Comparison of ENCODE assay signal across 11 cellular contexts in the genomic region with DNA sequence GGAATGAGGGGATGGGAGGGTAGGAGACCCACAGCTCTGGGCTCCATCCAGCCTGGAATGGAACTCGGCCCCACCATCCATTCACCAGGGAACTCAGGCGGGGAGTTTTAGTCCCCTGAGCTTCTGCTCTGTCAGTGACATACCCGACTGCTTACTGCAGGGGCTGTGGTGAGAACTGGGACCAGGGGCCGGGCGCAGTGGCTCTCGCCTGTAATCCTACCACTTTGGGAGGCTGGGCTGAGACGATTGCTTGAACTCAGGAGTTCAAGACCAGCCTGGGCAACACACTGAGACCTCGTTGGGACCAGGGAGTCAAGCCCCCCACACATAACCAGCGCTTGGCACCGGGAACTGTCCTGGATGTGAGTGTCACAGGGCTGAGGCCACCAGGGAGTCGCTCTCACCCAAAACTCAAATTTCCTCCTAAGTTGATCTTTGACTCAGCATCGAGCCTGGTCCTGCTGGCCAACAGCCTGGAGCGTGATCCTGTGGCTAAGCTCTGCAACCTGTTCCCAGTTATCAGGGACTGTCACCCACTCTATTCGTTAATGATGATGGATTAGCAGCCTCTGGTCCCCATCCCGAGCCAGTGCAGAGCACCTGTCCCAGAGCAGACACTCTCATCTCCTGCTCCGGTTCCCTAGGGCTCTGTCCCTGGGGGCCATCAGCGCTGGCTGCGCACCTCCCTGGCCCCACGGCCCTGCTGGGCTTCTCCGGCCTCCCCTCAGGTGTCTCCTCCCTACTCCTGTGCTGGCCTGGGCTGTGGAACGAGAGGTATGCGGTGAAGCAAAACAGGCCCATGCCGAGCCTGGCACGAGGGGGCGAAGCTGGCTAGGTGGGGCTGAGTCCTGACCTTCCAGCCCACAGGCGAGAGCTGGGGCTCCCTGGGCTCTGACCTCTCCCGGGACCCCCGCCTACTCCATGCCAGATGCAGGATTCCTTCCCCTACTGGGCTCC. TPM values are rescaled to one million over a fixed set of nuclear protein-coding genes. Genes with fewer than 3 reads are reported as not detected.
A peak's percentile ranks its signal among the peaks of the same experiment; 100 is the strongest.
DNase-seq lines count a peak whose midpoint lies in the region; ATAC-seq, FAIRE-seq and TF ChIP-seq lines count a peak whose summit lies in the region.
"Had no signal": no experiment of that assay in that cellular context is flagged by ENCODE, and none has a peak within 500 bp of the region (broad histone marks: within the 10 kb centered on the region; RNA-seq: fewer than 3 reads in every experiment).

No MANE protein-coding gene starts in this region.

- intact Hi-C loops in colonic mucosa (cut with DNase I): no loop called here
- intact Hi-C loops in right lobe of liver (cut with DNase I): no loop called here

- no peak for TF ChIP-seq POLR2A in right lobe of liver (IDR thresholded peaks at IDR 0.05)
- TF ChIP-seq POLR2A in H54 (IDR thresholded peaks at IDR 0.05; ENCODE audit: low read depth, low read length): no peak

- H3K4me1 Mint-ChIP-seq in stimulated activated effector memory CD8-positive, alpha-beta T cell treated with anti-CD3 and anti-CD28 coated beads, Interleukin-12 subunit alpha, Interleukin-12 subunit beta, amount 100 ng/mL, for 72 hours: peaks cover 13% of the 10 kb centered on the region

- H3K27me3 ChIP-seq in H7 (ENCODE audit: control insufficient read depth, insufficient read depth, low read length) (no peaks in the 10 kb centered on the region), colonic mucosa (no peaks in the 10 kb centered on the region), right lobe of liver (no peaks in the 10 kb centered on the region)

- peak overlapping the region; percentile 52 for H3K27ac ChIP-seq in colonic mucosa
- peak overlapping the region; percentile 79 to 97 (median 81) for H3K27ac ChIP-seq in right lobe of liver

- H3K4me3 ChIP-seq in H7 (ENCODE audit: insufficient read depth, low read depth, low read length): no peak overlapping the region
- H3K4me3 ChIP-seq in colonic mucosa: no peak overlapping the region
- no peak overlapping the region for H3K4me3 ChIP-seq in right lobe of liver

- no peak for FAIRE-seq in H54 (lab: Jason Lieb, UNC)

- ATAC-seq in right lobe of liver: peak; percentile 46 to 68 (median 60)
- no peak for ATAC-seq in stimulated activated effector memory CD8-positive, alpha-beta T cell treated with anti-CD3 and anti-CD28 coated beads, Interleukin-12 subunit alpha, Interleukin-12 subunit beta, amount 100 ng/mL, for 72 hours
- no peak for ATAC-seq in GM18519 (IDR thresholded peaks at IDR 0.05; ENCODE audit: low FRiP score, unreplicated experiment)
- no peak for ATAC-seq in HG03108 (IDR thresholded peaks at IDR 0.05; ENCODE audit: unreplicated experiment)
- ATAC-seq: natural killer cell had no signal

- no peak for TF ChIP-seq CTCF in colonic mucosa (IDR thresholded peaks at IDR 0.05)
- TF ChIP-seq CTCF in right lobe of liver (IDR thresholded peaks at IDR 0.05): no peak
- TF ChIP-seq CTCF in GM10266 (IDR thresholded peaks at IDR 0.05; ENCODE audit: control insufficient read depth, insufficient read depth, low read depth, missing control alignments): no peak

- DNase-seq in H7 (peak; percentile 65), colonic mucosa (no peak), right lobe of liver (peak in 2 of 3 donors; percentile 60 to 63), GM10266 (ENCODE audit: extremely low spot score) (no peak), H54 (ENCODE audit: insufficient read length, low spot score) (no peak)
- DNase-seq in stimulated activated effector memory CD8-positive, alpha-beta T cell treated with anti-CD3 and anti-CD28 coated beads, Interleukin-12 subunit alpha, Interleukin-12 subunit beta, amount 100 ng/mL, for 72 hours (ENCODE audit: low spot score in 2 of 2): no peak
- DNase-seq: CD4-positive, CD25-positive, alpha-beta regulatory T cell; natural killer cell; NCI-H187 had no signal

- H3K4me3 Mint-ChIP-seq in stimulated activated effector memory CD8-positive, alpha-beta T cell treated with anti-CD3 and anti-CD28 coated beads, Interleukin-12 subunit alpha, Interleukin-12 subunit beta, amount 100 ng/mL, for 72 hours: no peak overlapping the region
- H3K4me3 Mint-ChIP-seq: natural killer cell had no signal

- H3K9me3 ChIP-seq in colonic mucosa (no peaks in the 10 kb centered on the region), right lobe of liver (no peaks in the 10 kb centered on the region)

- no peaks in the 10 kb centered on the region for H3K9me3 Mint-ChIP-seq in stimulated activated effector memory CD8-positive, alpha-beta T cell treated with anti-CD3 and anti-CD28 coated beads, Interleukin-12 subunit alpha, Interleukin-12 subunit beta, amount 100 ng/mL, for 72 hours
- H3K9me3 Mint-ChIP-seq: CD4-positive, CD25-positive, alpha-beta regulatory T cell; natural killer cell had no signal

- WGBS in right lobe of liver (ENCODE audit: insufficient coverage, low coverage, low lambda C conversion rate, missing lambda C conversion rate): 42% methylated on average over 6 of the region's 28 CpGs

- H3K36me3 Mint-ChIP-seq in stimulated activated effector memory CD8-positive, alpha-beta T cell treated with anti-CD3 and anti-CD28 coated beads, Interleukin-12 subunit alpha, Interleukin-12 subunit beta, amount 100 ng/mL, for 72 hours: peaks cover 45% of the 10 kb centered on the region
- H3K36me3 Mint-ChIP-seq: natural killer cell had no signal

- H3K4me1 ChIP-seq in colonic mucosa (peaks cover 2% of the 10 kb centered on the region), right lobe of liver (peaks cover 0 to 27% (median 12%) of the 10 kb centered on the region in 4 donors)

- H3K36me3 ChIP-seq in H7 (replicated peaks; ENCODE audit: control insufficient read depth, insufficient read depth, low read length) (peaks cover 3% of the 10 kb centered on the region; the same call in 1 of the 2 replicates), colonic mucosa (no peaks in the 10 kb centered on the region), right lobe of liver (peaks cover 0 to 17% (median 6%) of the 10 kb centered on the region in 4 donors)

- peak overlapping the region; percentile 56 to 90 for H3K9ac ChIP-seq in colonic mucosa (ENCODE audit: low read depth in 2 of 2, low read length in 2 of 2)

- H3K27ac Mint-ChIP-seq in stimulated activated effector memory CD8-positive, alpha-beta T cell treated with anti-CD3 and anti-CD28 coated beads, Interleukin-12 subunit alpha, Interleukin-12 subunit beta, amount 100 ng/mL, for 72 hours: peak overlapping the region; percentile 52
- H3K27ac Mint-ChIP-seq: natural killer cell had no signal

RNA-seq across cellular contexts. Expression of a gene that starts 0.9 kb away (rescaled TPM):
- total RNA-seq in H7 (2014; rRNA removed; shearing (Covaris generic)): 4.2 and 6.1 TPM in 2 replicates
- total RNA-seq in colonic mucosa (10 to 100 TPM; 32.2 to 49.5 TPM), right lobe of liver (10 to 100 TPM in 2 of 6 experiments, 1 to 10 TPM in 4; 5.9 to 10.8 (median 9.2) TPM)

RNA-seq across cellular contexts. Expression of a gene that starts 6.4 kb away (rescaled TPM):
- 141 and 151 TPM in 2 replicates for total RNA-seq in H7 (2014; rRNA removed; shearing (Covaris generic))
- total RNA-seq in colonic mucosa (100 to 1,000 TPM; 132 to 148 TPM), right lobe of liver (100 to 1,000 TPM; 105 to 228 (median 134) TPM)

RNA-seq across cellular contexts. Expression of a gene that starts 20.5 kb away (rescaled TPM):
- 58.9 and 83.3 TPM in 2 replicates for total RNA-seq in H7 (2014; rRNA removed; shearing (Covaris generic))
- total RNA-seq in colonic mucosa (10 to 100 TPM; 85.7 to 98.1 TPM), right lobe of liver (100 to 1,000 TPM in 4 of 6 experiments, 10 to 100 TPM in 2; 68.3 to 159 (median 111) TPM)

RNA-seq across cellular contexts. Expression of a gene that starts 21.1 kb away (rescaled TPM):
- 41.9 and 48.3 TPM in 2 replicates for total RNA-seq in H7 (2014; rRNA removed; shearing (Covaris generic))
- total RNA-seq in colonic mucosa: 100 to 1,000 TPM in 1 of 2 donors, 10 to 100 TPM in 1; 67.9 to 149 TPM
- total RNA-seq in right lobe of liver: 10 to 100 TPM; 41.7 to 57.5 (median 54.3) TPM

RNA-seq across cellular contexts. Expression of a gene that starts 37.7 kb away (rescaled TPM):
- 0.52 and 1.00 TPM in 2 replicates for total RNA-seq in H7 (2014; rRNA removed; shearing (Covaris generic))
- total RNA-seq in colonic mucosa (10 to 100 TPM; 33.2 to 47.7 TPM), right lobe of liver (10 to 100 TPM in 5 of 6 experiments, 1 to 10 TPM in 1; 8.4 to 28.6 (median 15.7) TPM)
- total RNA-seq: CD4-positive, CD25-positive, alpha-beta regulatory T cell; natural killer cell had no signal

Comparison
In these comparisons a context has a peak if more than half of its experiments do, and no peak if none do; other contexts are left out.
1. DNase-seq: peak in H7 (single experiment) and right lobe of liver (2 of 3); none in colonic mucosa (single experiment), stimulated activated effector memory CD8-positive, alpha-beta T cell treated with anti-CD3 and anti-CD28 coated beads, Interleukin-12 subunit alpha, Interleukin-12 subunit beta, amount 100 ng/mL, for 72 hours (0 of 2), GM10266 (single experiment) and H54 (single experiment).
2. ATAC-seq: peak in right lobe of liver (4 of 4); none in stimulated activated effector memory CD8-positive, alpha-beta T cell treated with anti-CD3 and anti-CD28 coated beads, Interleukin-12 subunit alpha, Interleukin-12 subunit beta, amount 100 ng/mL, for 72 hours (single experiment), GM18519 (single experiment) and HG03108 (single experiment).